ENCODE assay signal across 4 cellular contexts in genomic region chrX:103817101-103817500, GRCh38. TPM values are rescaled to one million over a fixed set of nuclear protein-coding genes. Genes with fewer than 3 reads are reported as not detected.
"Had no signal": no experiment of that assay in that cellular context is flagged by ENCODE, and none has a peak within 500 bp of the region (broad histone marks: within the 10 kb centered on the region; RNA-seq: fewer than 3 reads in every experiment).

No MANE protein-coding gene starts in this region.

RNA-seq across cellular contexts. Expression of gene RAB9B, which starts 15.0 kb away (rescaled TPM):
- polyA plus RNA-seq: smooth muscle cell had no signal

RNA-seq across cellular contexts. Expression of gene PLP1, which starts 40.5 kb away (rescaled TPM):
- total RNA-seq: natural killer cell treated with Interleukin-12 subunit alpha and Interleukin-12 subunit beta and Interleukin-15 and Interleukin-18, amount 100 ng/mL, for 72 hours; pulmonary artery endothelial cell; smooth muscle cell; upper lobe of right lung had no signal
- polyA plus RNA-seq: smooth muscle cell had no signal
